Comparison of ENCODE assay signal across 9 cellular contexts in the genomic region with DNA sequence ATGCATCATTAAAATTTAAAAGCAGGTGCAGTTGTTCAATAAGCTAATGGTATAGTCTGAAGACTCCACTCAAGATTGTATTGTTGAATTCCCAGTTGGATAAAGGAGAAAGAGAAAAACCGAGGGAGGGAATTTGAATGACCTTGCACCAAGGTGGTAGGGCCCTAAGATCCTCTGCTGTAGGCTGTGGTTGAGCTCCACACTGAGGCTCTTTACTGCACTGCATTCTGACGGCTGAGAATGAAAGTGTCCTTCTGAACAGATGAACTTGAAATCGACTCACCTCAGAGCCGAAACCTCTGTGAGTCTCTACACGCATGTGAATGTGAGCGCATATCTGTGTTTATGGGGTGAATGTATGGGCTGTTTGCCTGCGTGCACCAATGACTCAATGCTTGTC.
A peak's percentile ranks its signal among the peaks of the same experiment; 100 is the strongest.
DNase-seq lines count a peak whose midpoint lies in the region; ATAC-seq, FAIRE-seq and TF ChIP-seq lines count a peak whose summit lies in the region.
"Had no signal": no experiment of that assay in that cellular context is flagged by ENCODE, and none has a peak within 500 bp of the region (broad histone marks: within the 10 kb centered on the region; RNA-seq: fewer than 3 reads in every experiment).

No MANE protein-coding gene starts in this region.

- FAIRE-seq in GM12878 (lab: Jason Lieb, UNC): no peak

- H2AFZ ChIP-seq in GM12878 (ENCODE audit: control insufficient read depth, low read depth, low read length): no peak overlapping the region

- in situ Hi-C loops in GM12878 (cut with MboI): no loop called here

- DNase-seq in GM12865 (ENCODE audit: low read depth) (peak; percentile 21), NCI-H1694 (lab: John Stamatoyannopoulos, UW) (peak; percentile 56), GM12878 (ENCODE audit: low read depth, low spot score) (no peak), midbrain (lab: John Stamatoyannopoulos, UW) (peak; percentile 19), HUDEP-2 (lab: John Stamatoyannopoulos, UW; ENCODE audit: unreplicated experiment in 76 of 76) (no peak), ureter (ENCODE audit: low spot score) (no peak)
- DNase-seq in stimulated activated CD4-positive, alpha-beta T cell treated with anti-CD3 and anti-CD28 coated beads, Interleukin-2, amount 100 ng/mL, for 48 hours: no peak

- H3K36me3 ChIP-seq in GM12878 (ENCODE audit: control insufficient read depth in 2 of 2, insufficient read depth in 2 of 2, low read length in 1 of 2): no peaks in the 10 kb centered on the region

- no TSS peak for BruUV-seq in GM12878 (replicated peaks; lab: Mats Ljungman, UMichigan)

- intact Hi-C loops in GM12878 (cut with micrococcal nuclease; ENCODE audit: unreplicated experiment): no loop called here

- ATAC-seq in GM12878 (peak; percentile 74), GM21515 (IDR thresholded peaks at IDR 0.05; ENCODE audit: unreplicated experiment) (no peak)

- POLR2A ChIA-PET in GM12878 (lab: Charles Lee): no interaction called here

- H3K4me3 ChIP-seq in GM12865 (ENCODE audit: low read depth, low read length) (no peak overlapping the region), GM12878 (no peak overlapping the region)

- WGBS in GM12878 (ENCODE audit: insufficient coverage, insufficient replicate concordance, low lambda C conversion rate, missing lambda C conversion rate): 37% methylated on average over 7 of the region's 7 CpGs

- TF ChIP-seq EP300 in GM12878 (IDR thresholded peaks at IDR 0.05; ENCODE audit: borderline replicate concordance in 1 of 2, control insufficient read depth in 1 of 2, low read depth in 2 of 2, low read length in 2 of 2): no peak

- H4K20me1 ChIP-seq in GM12878 (ENCODE audit: control insufficient read depth, insufficient read depth): no peaks in the 10 kb centered on the region

- no peaks in the 10 kb centered on the region for H3K79me2 ChIP-seq in GM12878 (ENCODE audit: control insufficient read depth, insufficient read depth, low read length)

- no peak overlapping the region for H3K9ac ChIP-seq in GM12878 (ENCODE audit: control insufficient read depth, insufficient read depth, low read length)

- no peak for TF ChIP-seq POLR2A in GM12878 (IDR thresholded peaks at IDR 0.05; ENCODE audit: low read depth, low read length)

- H3K4me1 ChIP-seq in GM12878 (ENCODE audit: control insufficient read depth, insufficient read depth, low read length): no peaks in the 10 kb centered on the region

- H3K4me2 ChIP-seq in GM12878 (ENCODE audit: control insufficient read depth, insufficient read depth): no peak overlapping the region

- TF ChIP-seq CTCF in GM12865 (IDR thresholded peaks at IDR 0.05; ENCODE audit: insufficient read depth, low read depth, low read length, missing control alignments) (peak; percentile 22), GM12878 (IDR thresholded peaks at IDR 0.05 in 2 of 3, conservative IDR thresholded peaks at IDR 0.05 in 1 of 3; ENCODE audit: control insufficient read depth in 2 of 3, extremely low read depth in 1 of 3, insufficient read depth in 1 of 3, low read depth in 3 of 3, low read length in 3 of 3) (peak in 1 of 3 experiments; percentile 25; a peak in 2 of 6 replicates)

- no peak overlapping the region for H3K27ac ChIP-seq in GM12878 (ENCODE audit: control insufficient read depth, insufficient read depth)
- H3K27ac ChIP-seq: HL-60 had no signal

- H3K9me3 ChIP-seq in GM12878 (replicated peaks; ENCODE audit: control insufficient read depth, insufficient read depth, low read length): no peaks in the 10 kb centered on the region

- RAD21 ChIA-PET in GM12878 (lab: Charles Lee; ENCODE audit: unreplicated experiment): no interaction called here

- H3K27me3 ChIP-seq in GM12878 (replicated peaks in 1 of 2; ENCODE audit: control insufficient read depth in 2 of 2, insufficient read depth in 2 of 2, low read length in 1 of 2): no peaks in the 10 kb centered on the region

- SMC1A ChIA-PET in GM12878 (lab: Charles Lee; ENCODE audit: uncharacterized antibody, unreplicated experiment): no interaction called here

- CTCF ChIA-PET in GM12878 (lab: Yijun Ruan, JAX): no interaction called here

- peak; percentile 42; the same call in 1 of the 2 replicates for TF ChIP-seq RAD21 in GM12878 (IDR thresholded peaks at IDR 0.05; ENCODE audit: insufficient read depth, low read depth, low read length)

TF ChIP-seq in GM12878, 131 proteins besides CTCF, POLR2A, EP300 and RAD21:
- TF ChIP-seq YY1 (IDR thresholded peaks at IDR 0.05; ENCODE audit: low read depth, low read length): no peak
- no peak for TF ChIP-seq ASH2L (IDR thresholded peaks at IDR 0.05; ENCODE audit: borderline replicate concordance, low read depth)
- TF ChIP-seq, protein P1, sequence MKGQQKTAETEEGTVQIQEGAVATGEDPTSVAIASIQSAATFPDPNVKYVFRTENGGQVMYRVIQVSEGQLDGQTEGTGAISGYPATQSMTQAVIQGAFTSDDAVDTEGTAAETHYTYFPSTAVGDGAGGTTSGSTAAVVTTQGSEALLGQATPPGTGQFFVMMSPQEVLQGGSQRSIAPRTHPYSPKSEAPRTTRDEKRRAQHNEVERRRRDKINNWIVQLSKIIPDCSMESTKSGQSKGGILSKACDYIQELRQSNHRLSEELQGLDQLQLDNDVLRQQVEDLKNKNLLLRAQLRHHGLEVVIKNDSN (IDR thresholded peaks at IDR 0.05; ENCODE audit: borderline replicate concordance, extremely low read length, insufficient read depth, low read depth, low read length): no peak
- TF ChIP-seq BACH1 (IDR thresholded peaks at IDR 0.05; ENCODE audit: borderline replicate concordance): no peak
- TF ChIP-seq, protein P2, sequence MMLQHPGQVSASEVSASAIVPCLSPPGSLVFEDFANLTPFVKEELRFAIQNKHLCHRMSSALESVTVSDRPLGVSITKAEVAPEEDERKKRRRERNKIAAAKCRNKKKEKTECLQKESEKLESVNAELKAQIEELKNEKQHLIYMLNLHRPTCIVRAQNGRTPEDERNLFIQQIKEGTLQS (IDR thresholded peaks at IDR 0.05; ENCODE audit: borderline replicate concordance, extremely low read depth, low read depth, low read length): no peak
- TF ChIP-seq FOXK2 (IDR thresholded peaks at IDR 0.05): no peak
- no peak for TF ChIP-seq SIN3A (IDR thresholded peaks at IDR 0.05; ENCODE audit: low read depth, low read length)
- TF ChIP-seq, protein P3, sequence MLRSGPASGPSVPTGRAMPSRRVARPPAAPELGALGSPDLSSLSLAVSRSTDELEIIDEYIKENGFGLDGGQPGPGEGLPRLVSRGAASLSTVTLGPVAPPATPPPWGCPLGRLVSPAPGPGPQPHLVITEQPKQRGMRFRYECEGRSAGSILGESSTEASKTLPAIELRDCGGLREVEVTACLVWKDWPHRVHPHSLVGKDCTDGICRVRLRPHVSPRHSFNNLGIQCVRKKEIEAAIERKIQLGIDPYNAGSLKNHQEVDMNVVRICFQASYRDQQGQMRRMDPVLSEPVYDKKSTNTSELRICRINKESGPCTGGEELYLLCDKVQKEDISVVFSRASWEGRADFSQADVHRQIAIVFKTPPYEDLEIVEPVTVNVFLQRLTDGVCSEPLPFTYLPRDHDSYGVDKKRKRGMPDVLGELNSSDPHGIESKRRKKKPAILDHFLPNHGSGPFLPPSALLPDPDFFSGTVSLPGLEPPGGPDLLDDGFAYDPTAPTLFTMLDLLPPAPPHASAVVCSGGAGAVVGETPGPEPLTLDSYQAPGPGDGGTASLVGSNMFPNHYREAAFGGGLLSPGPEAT (IDR thresholded peaks at IDR 0.05; ENCODE audit: low read depth): no peak
- no peak for TF ChIP-seq MEF2A (IDR thresholded peaks at IDR 0.05; ENCODE audit: insufficient read depth, low read depth, low read length)
- no peak for TF ChIP-seq ZBED1 (IDR thresholded peaks at IDR 0.05; ENCODE audit: borderline replicate concordance)
- no peak for TF ChIP-seq SREBF2 (IDR thresholded peaks at IDR 0.05; ENCODE audit: low read length)
- TF ChIP-seq SRF (IDR thresholded peaks at IDR 0.05; ENCODE audit: low read depth in 2 of 2, low read length in 2 of 2): no peak
- TF ChIP-seq CREB1 (IDR thresholded peaks at IDR 0.05; ENCODE audit: low read depth): no peak
- TF ChIP-seq PAX5 (IDR thresholded peaks at IDR 0.05; ENCODE audit: borderline replicate concordance, low read depth, low read length): no peak
- TF ChIP-seq LARP7 (IDR thresholded peaks at IDR 0.05): no peak
- TF ChIP-seq NFXL1 (IDR thresholded peaks at IDR 0.05; ENCODE audit: borderline replicate concordance): no peak
- TF ChIP-seq MYB (IDR thresholded peaks at IDR 0.05; ENCODE audit: borderline replicate concordance, low read depth, low read length): no peak

Comparison
In these comparisons a context has a peak if more than half of its experiments do, and no peak if none do; other contexts are left out.
1. DNase-seq: peak in GM12865 (single experiment), NCI-H1694 (single experiment) and midbrain (single experiment); none in GM12878 (single experiment), stimulated activated CD4-positive, alpha-beta T cell treated with anti-CD3 and anti-CD28 coated beads, Interleukin-2, amount 100 ng/mL, for 48 hours (0 of 2), HUDEP-2 (0 of 76) and ureter (single experiment).